In the genomic region with DNA sequence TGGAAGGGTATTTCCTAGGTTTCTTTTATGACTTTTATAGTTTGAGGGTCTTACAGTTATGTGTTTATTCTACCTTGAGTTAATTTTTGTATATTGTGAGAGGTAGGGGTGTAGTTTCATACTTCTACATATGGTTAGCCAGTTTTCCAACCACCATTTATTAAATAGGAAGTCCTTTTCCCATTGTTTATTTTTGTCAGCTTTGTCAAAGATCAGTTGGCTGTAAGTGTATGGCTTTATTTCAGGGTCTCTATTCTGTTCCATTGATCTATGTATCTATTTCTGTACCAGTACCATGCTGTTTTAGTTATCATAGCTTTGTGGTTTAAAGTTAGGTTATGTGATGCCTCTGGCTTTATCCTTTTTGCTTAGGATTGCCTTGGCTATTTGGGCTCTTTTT, we compare ENCODE assay signal across 17 cellular contexts.
A peak's percentile ranks its signal among the peaks of the same experiment; 100 is the strongest.
DNase-seq lines count a peak whose midpoint lies in the region; ATAC-seq and TF ChIP-seq lines count a peak whose summit lies in the region.
"Had no signal": no experiment of that assay in that cellular context is flagged by ENCODE, and none has a peak within 500 bp of the region (broad histone marks: within the 10 kb centered on the region; RNA-seq: fewer than 3 reads in every experiment).

No MANE protein-coding gene starts in this region.

- no peaks in the 10 kb centered on the region for H3K36me3 ChIP-seq in brain microvascular endothelial cell (replicated peaks)
- H3K36me3 ChIP-seq: BLaER1 treated with 17β-estradiol and CSF1 and Interleukin-3, amounts not matched to agents 10 nM and 100 nM; HAP-1 had no signal

- H3K4me3 ChIP-seq in brain microvascular endothelial cell (ENCODE audit: low read depth, low read length): no peak overlapping the region
- H3K4me3 ChIP-seq: BLaER1 treated with 17β-estradiol and CSF1 and Interleukin-3, amounts not matched to agents 10 nM and 100 nM; HAP-1 had no signal

- H3K27ac ChIP-seq in brain microvascular endothelial cell: no peak overlapping the region
- H3K27ac ChIP-seq: 22Rv1; BLaER1 treated with 17β-estradiol and CSF1 and Interleukin-3, amounts not matched to agents 10 nM and 100 nM had no signal

- TF ChIP-seq CTCF in brain microvascular endothelial cell (IDR thresholded peaks at IDR 0.05; ENCODE audit: low read depth, low read length, missing control alignments): no peak

- no peak for ATAC-seq in activated T-helper 17 cell treated with anti-CD3 and anti-CD28 coated beads, Interleukin-2, amount 50 U/mL, for 72 hours (replicated peaks)
- ATAC-seq in natural killer cell treated with Interleukin-12 subunit alpha and Interleukin-12 subunit beta and Interleukin-15 and Interleukin-18, amount 100 ng/mL, for 72 hours: no peak

- H3K27me3 ChIP-seq in brain microvascular endothelial cell (replicated peaks): no peaks in the 10 kb centered on the region
- H3K27me3 ChIP-seq: BLaER1 treated with 17β-estradiol and CSF1 and Interleukin-3, amounts not matched to agents 10 nM and 100 nM had no signal

- H3K9me3 Mint-ChIP-seq in T-helper 1 cell treated with Interleukin-12 subunit alpha and Interleukin-12 subunit beta and Interleukin-4 antibody, amounts not matched to agents 30 μg/mL and 1 μg/mL, for 36 hours: no peaks in the 10 kb centered on the region
- no peaks in the 10 kb centered on the region for H3K9me3 Mint-ChIP-seq in IgD-negative memory B cell
- H3K9me3 Mint-ChIP-seq in activated T-helper 17 cell treated with anti-CD3 and anti-CD28 coated beads, Interleukin-2, amount 50 U/mL, for 72 hours: no peaks in the 10 kb centered on the region
- no peaks in the 10 kb centered on the region for H3K9me3 Mint-ChIP-seq in natural killer cell treated with Interleukin-12 subunit alpha and Interleukin-12 subunit beta and Interleukin-15 and Interleukin-18, amount 100 ng/mL, for 72 hours

- H3K27ac Mint-ChIP-seq in T-helper 1 cell treated with Interleukin-12 subunit alpha and Interleukin-12 subunit beta and Interleukin-4 antibody, amounts not matched to agents 30 μg/mL and 1 μg/mL, for 36 hours: peak overlapping the region; percentile 91
- H3K27ac Mint-ChIP-seq in IgD-negative memory B cell: peak overlapping the region; percentile 82 to 93 (median 87)
- peak overlapping the region; percentile 37 for H3K27ac Mint-ChIP-seq in activated T-helper 17 cell treated with anti-CD3 and anti-CD28 coated beads, Interleukin-2, amount 50 U/mL, for 72 hours
- H3K27ac Mint-ChIP-seq in natural killer cell treated with Interleukin-12 subunit alpha and Interleukin-12 subunit beta and Interleukin-15 and Interleukin-18, amount 100 ng/mL, for 72 hours: peak overlapping the region; percentile 93 to 99

- no peaks in the 10 kb centered on the region for H3K27me3 Mint-ChIP-seq in T-helper 1 cell treated with Interleukin-12 subunit alpha and Interleukin-12 subunit beta and Interleukin-4 antibody, amounts not matched to agents 30 μg/mL and 1 μg/mL, for 36 hours (ENCODE audit: low read depth)
- no peaks in the 10 kb centered on the region for H3K27me3 Mint-ChIP-seq in IgD-negative memory B cell
- H3K27me3 Mint-ChIP-seq in activated T-helper 17 cell treated with anti-CD3 and anti-CD28 coated beads, Interleukin-2, amount 50 U/mL, for 72 hours: no peaks in the 10 kb centered on the region
- H3K27me3 Mint-ChIP-seq in natural killer cell treated with Interleukin-12 subunit alpha and Interleukin-12 subunit beta and Interleukin-15 and Interleukin-18, amount 100 ng/mL, for 72 hours: no peaks in the 10 kb centered on the region

- no peak overlapping the region for H3K4me3 Mint-ChIP-seq in T-helper 1 cell treated with Interleukin-12 subunit alpha and Interleukin-12 subunit beta and Interleukin-4 antibody, amounts not matched to agents 30 μg/mL and 1 μg/mL, for 36 hours
- peak overlapping the region in 3 of 4 donors; percentile 40 to 82 (median 81) for H3K4me3 Mint-ChIP-seq in IgD-negative memory B cell
- peak overlapping the region; percentile 17 for H3K4me3 Mint-ChIP-seq in activated T-helper 17 cell treated with anti-CD3 and anti-CD28 coated beads, Interleukin-2, amount 50 U/mL, for 72 hours
- H3K4me3 Mint-ChIP-seq in natural killer cell treated with Interleukin-12 subunit alpha and Interleukin-12 subunit beta and Interleukin-15 and Interleukin-18, amount 100 ng/mL, for 72 hours: peak overlapping the region; percentile 43

- in situ Hi-C loops in brain microvascular endothelial cell (cut with HindIII; ENCODE audit: low pct_ligation_motif_present, low sequenced_read_pairs): no loop called here

- DNase-seq in T-helper 1 cell (no peak), germinal center (ENCODE audit: low spot score) (no peak), brain microvascular endothelial cell (no peak), NCI-H510A (lab: John Stamatoyannopoulos, UW) (no peak)
- no peak for DNase-seq in natural killer cell treated with Interleukin-12 subunit alpha and Interleukin-12 subunit beta and Interleukin-15 and Interleukin-18, amount 100 ng/mL, for 72 hours (ENCODE audit: low spot score)
- DNase-seq: DMS53, NCI-H1436, NCI-H2081 treated with DMSO at 0.1 percent for 48 hours, NCI-H526 treated with DMSO at 0.1 percent for 48 hours, OCI-M1, RPMI8226 had no signal

- H3K36me3 Mint-ChIP-seq in T-helper 1 cell treated with Interleukin-12 subunit alpha and Interleukin-12 subunit beta and Interleukin-4 antibody, amounts not matched to agents 30 μg/mL and 1 μg/mL, for 36 hours (ENCODE audit: low read depth): peaks cover 26% of the 10 kb centered on the region
- peaks cover 4% of the 10 kb centered on the region for H3K36me3 Mint-ChIP-seq in IgD-negative memory B cell
- H3K36me3 Mint-ChIP-seq in activated T-helper 17 cell treated with anti-CD3 and anti-CD28 coated beads, Interleukin-2, amount 50 U/mL, for 72 hours (ENCODE audit: low read depth): no peaks in the 10 kb centered on the region
- H3K36me3 Mint-ChIP-seq in natural killer cell treated with Interleukin-12 subunit alpha and Interleukin-12 subunit beta and Interleukin-15 and Interleukin-18, amount 100 ng/mL, for 72 hours: peaks cover 18% of the 10 kb centered on the region

- H3K4me1 Mint-ChIP-seq in T-helper 1 cell treated with Interleukin-12 subunit alpha and Interleukin-12 subunit beta and Interleukin-4 antibody, amounts not matched to agents 30 μg/mL and 1 μg/mL, for 36 hours (ENCODE audit: low read depth): peaks cover 69% of the 10 kb centered on the region
- peaks cover 56 to 83% (median 69%) of the 10 kb centered on the region in 3 donors for H3K4me1 Mint-ChIP-seq in IgD-negative memory B cell
- H3K4me1 Mint-ChIP-seq in activated T-helper 17 cell treated with anti-CD3 and anti-CD28 coated beads, Interleukin-2, amount 50 U/mL, for 72 hours: peaks cover 4% of the 10 kb centered on the region
- H3K4me1 Mint-ChIP-seq in natural killer cell treated with Interleukin-12 subunit alpha and Interleukin-12 subunit beta and Interleukin-15 and Interleukin-18, amount 100 ng/mL, for 72 hours (ENCODE audit: low read depth in 2 of 2): peaks cover 72 to 91% of the 10 kb centered on the region in 2 donors

Comparison
In these comparisons a context has a peak if more than half of its experiments do, and no peak if none do; other contexts are left out.
1. H3K27ac Mint-ChIP-seq: peak in every context shown above with its lines; median percentile 96 in natural killer cell treated with Interleukin-12 subunit alpha and Interleukin-12 subunit beta and Interleukin-15 and Interleukin-18, amount 100 ng/mL, for 72 hours; 91 in T-helper 1 cell treated with Interleukin-12 subunit alpha and Interleukin-12 subunit beta and Interleukin-4 antibody, amounts not matched to agents 30 μg/mL and 1 μg/mL, for 36 hours; 87 in IgD-negative memory B cell; 37 in activated T-helper 17 cell treated with anti-CD3 and anti-CD28 coated beads, Interleukin-2, amount 50 U/mL, for 72 hours.